ENCODE assay signal across 33 cellular contexts in the genomic region with DNA sequence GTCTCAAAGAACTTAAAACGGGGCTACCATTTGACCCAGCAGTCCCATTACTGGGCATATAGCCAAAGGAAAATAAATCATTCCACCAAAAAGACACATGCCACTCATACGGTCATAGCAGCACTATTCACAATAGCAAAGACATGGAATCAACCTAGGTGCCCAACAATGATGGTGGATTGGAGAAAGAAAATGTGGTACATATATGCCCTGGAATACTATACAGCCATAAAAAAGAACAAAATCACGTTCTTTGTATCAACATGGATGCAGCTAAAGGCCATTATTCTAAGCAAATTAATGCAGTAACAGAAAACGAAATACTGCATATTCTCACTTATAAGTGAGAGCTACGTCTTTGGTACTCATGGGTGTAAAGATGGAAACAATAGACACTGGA.
"Had no signal": no experiment of that assay in that cellular context is flagged by ENCODE, and none has a peak within 500 bp of the region (broad histone marks: within the 10 kb centered on the region; RNA-seq: fewer than 3 reads in every experiment).

No MANE protein-coding gene starts in this region.

- H3K27me3 ChIP-seq: adrenal gland, ascending aorta, body of pancreas, brain microvascular endothelial cell, breast epithelium, cardiac muscle cell had no signal

- FAIRE-seq: astrocyte, bronchial epithelial cell had no signal

- DNase-seq: activated effector memory CD4-positive, alpha-beta T cell treated with anti-CD3 and anti-CD28 coated beads, Interleukin-2, amount 50 U/mL, for 16 hours; activated effector memory CD4-positive, alpha-beta T cell treated with Interleukin-2 at 50 U/mL for 16 hours; activated gamma-delta T cell; activated gamma-delta T cell treated with Interleukin-2 at 50 U/mL for 16 hours; activated naive CD4-positive, alpha-beta T cell; activated naive CD4-positive, alpha-beta T cell treated with anti-CD3 and anti-CD28 coated beads for 36 hours; activated naive CD4-positive, alpha-beta T cell treated with anti-CD3 and anti-CD28 coated beads, Interleukin-2, amount 10 ng/mL, durations not matched to agents 7 days and 5 days; activated naive CD4-positive, alpha-beta T cell treated with anti-CD3 and anti-CD28 coated beads, Interleukin-2, amount 50 U/mL, for 16 hours; activated naive CD4-positive, alpha-beta T cell treated with Interleukin-2 at 50 U/mL for 16 hours; activated naive CD8-positive, alpha-beta T cell treated with anti-CD3 and anti-CD28 coated beads for 36 hours; activated naive CD8-positive, alpha-beta T cell treated with anti-CD3 and anti-CD28 coated beads, Interleukin-2, amount 10 ng/mL, durations not matched to agents 7 days and 5 days; activated naive CD8-positive, alpha-beta T cell treated with anti-CD3 and anti-CD28 coated beads, Interleukin-2, amount 50 U/mL, for 24 hours; activated T-cell treated with anti-CD3 and anti-CD28 coated beads, Interleukin-2, amount 50 U/mL, for 24 hours; activated T-cell treated with anti-CD3 and anti-CD28 coated beads, Interleukin-2, amount 50 U/mL, for 4 hours; activated T-cell treated with anti-CD3 and anti-CD28 coated beads, Interleukin-2, amount 50 U/mL, for 48 hours; activated T-cell treated with anti-CD3 and anti-CD28 coated beads, Interleukin-2, amount 50 U/mL, for 72 hours; adrenal gland; amniotic stem cell; amygdala; anterior cingulate cortex; aorta; body of pancreas; brain microvascular endothelial cell; caudate nucleus; central memory CD4-positive, alpha-beta T cell; cerebellar nuclear complex had no signal

- H3K4me1 ChIP-seq: adrenal gland, ascending aorta, body of pancreas, breast epithelium had no signal

- H3K27ac ChIP-seq: adrenal gland, ascending aorta, body of pancreas, brain microvascular endothelial cell, breast epithelium, cardiac muscle cell had no signal

- H3K9me3 ChIP-seq: adrenal gland, body of pancreas had no signal

- H3K36me3 ChIP-seq: adrenal gland, ascending aorta, brain microvascular endothelial cell, breast epithelium, cardiac muscle cell had no signal

- H3K4me3 ChIP-seq: adrenal gland, ascending aorta, body of pancreas, breast epithelium, cardiac muscle cell had no signal

- ATAC-seq: activated naive CD4-positive, alpha-beta T cell treated with anti-CD3 and anti-CD28 coated beads, Interleukin-2, amount 50 U/mL, for 72 hours; activated naive CD8-positive, alpha-beta T cell treated with anti-CD3 and anti-CD28 coated beads, Interleukin-2, amount 50 U/mL, for 24 hours; activated T-cell treated with anti-CD3 and anti-CD28 coated beads, Interleukin-2, amount 50 U/mL, for 4 hours; activated T-cell treated with anti-CD3 and anti-CD28 coated beads, Interleukin-2, amount 50 U/mL, for 72 hours; activated T-helper 17 cell treated with anti-CD3 and anti-CD28 coated beads, Interleukin-2, amount 50 U/mL, for 72 hours; body of pancreas had no signal
